In genomic region chr1:75469586-75470173, GRCh38 we compare ENCODE assay signal across 24 cellular contexts.
"Had no signal": no experiment of that assay in that cellular context is flagged by ENCODE, and none has a peak within 500 bp of the region (broad histone marks: within the 10 kb centered on the region; RNA-seq: fewer than 3 reads in every experiment).

No MANE protein-coding gene starts in this region.

- ATAC-seq: effector memory CD8-positive, alpha-beta T cell; heart right ventricle; left lobe of liver; naive thymus-derived CD4-positive, alpha-beta T cell; right cardiac atrium; stimulated activated memory B cell treated with anti-CD40 and anti-IgM and Interleukin-4, amounts not matched to agents 10 μg/mL and 1 μg/mL and 100 μg/mL, for 72 hours; stimulated activated naive CD8-positive, alpha-beta T cell treated with anti-CD3 and anti-CD28 coated beads, Interleukin-15, Interleukin-2, amounts not matched to agents 100 U/mL and 50 U/mL, for 24 hours had no signal

- FAIRE-seq: endometrium, urothelium cell line had no signal

- DNase-seq: cortex of kidney; effector memory CD8-positive, alpha-beta T cell; erythroblast; esophagus squamous epithelium; foreskin melanocyte; glutamatergic neuron; heart right ventricle; hippocampal formation; immature natural killer cell; mesenchymal stem cell; midbrain; naive thymus-derived CD4-positive, alpha-beta T cell; right cardiac atrium; spleen; stimulated activated CD4-positive, alpha-beta T cell treated with anti-CD3 and anti-CD28 coated beads, Interleukin-4, amount 100 ng/mL, for 4 hours; stimulated activated naive CD8-positive, alpha-beta T cell treated with anti-CD3 and anti-CD28 coated beads, Interleukin-15, Interleukin-2, amounts not matched to agents 100 U/mL and 50 U/mL, for 24 hours; substantia nigra; testis; tibial artery; upper lobe of left lung had no signal
